8 cellular contexts compared by ENCODE assay signal in the genomic region with DNA sequence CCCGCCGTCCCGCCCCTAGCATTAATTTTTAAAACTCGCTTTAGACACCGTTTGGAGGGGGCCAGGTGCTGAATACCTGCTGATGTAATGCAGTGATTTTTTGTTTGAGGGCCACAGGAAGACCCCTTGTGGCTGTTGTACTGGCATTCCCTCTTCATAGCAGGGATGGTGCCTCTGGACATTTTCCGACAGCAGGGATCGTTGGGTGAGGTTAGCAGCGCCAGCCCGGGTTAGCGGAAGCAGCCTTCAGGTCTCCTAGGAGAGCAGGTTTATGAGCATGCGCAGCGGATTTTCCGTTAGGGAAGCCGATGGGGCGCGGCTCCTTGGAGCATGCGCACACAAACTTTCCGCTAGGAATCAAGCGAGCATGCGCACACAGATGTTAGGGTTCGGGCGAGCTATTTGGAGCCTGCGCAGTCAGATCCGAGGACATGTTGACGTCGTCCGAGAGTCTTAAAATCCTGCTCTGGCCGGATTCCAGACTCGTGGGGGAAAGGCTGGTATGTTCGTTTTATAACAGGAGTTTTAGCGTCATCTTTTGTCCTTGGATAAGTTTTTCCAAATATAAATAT. TPM values are rescaled to one million over a fixed set of nuclear protein-coding genes. Genes with fewer than 3 reads are reported as not detected.
DNase-seq lines count a peak whose midpoint lies in the region; ATAC-seq and TF ChIP-seq lines count a peak whose summit lies in the region.

No MANE protein-coding gene starts in this region.

- ATAC-seq in GM18520 (IDR thresholded peaks at IDR 0.05; ENCODE audit: unreplicated experiment) (peak; percentile 89), HG03060 (IDR thresholded peaks at IDR 0.05; ENCODE audit: low read depth, unreplicated experiment) (peak; percentile 92), right lobe of liver (peak; percentile 98 to 99 (median 98))
- peak; percentile 99 for ATAC-seq in activated CD8-positive, alpha-beta T cell treated with anti-CD3 and anti-CD28 coated beads for 36 hours

- 2% methylated on average over 19 of the region's 31 CpGs for WGBS in right lobe of liver (ENCODE audit: insufficient coverage, low coverage, low lambda C conversion rate, missing lambda C conversion rate)

- peak overlapping the region; percentile 71 to 82 (median 76) for H3K27ac ChIP-seq in right lobe of liver

- H3K27me3 Mint-ChIP-seq in activated CD8-positive, alpha-beta T cell treated with anti-CD3 and anti-CD28 coated beads for 36 hours, result no peaks in the 10 kb centered on the region

- peaks cover 0 to 6% (median 0%) of the 10 kb centered on the region in 4 donors for H3K4me1 ChIP-seq in right lobe of liver

- H3K36me3 Mint-ChIP-seq in activated CD8-positive, alpha-beta T cell treated with anti-CD3 and anti-CD28 coated beads for 36 hours (ENCODE audit: low read depth), result peaks cover 20% of the 10 kb centered on the region

- no peak for TF ChIP-seq CTCF in activated CD8-positive, alpha-beta T cell treated with anti-CD3 and anti-CD28 coated beads for 36 hours (IDR thresholded peaks at IDR 0.05)
- no peak for TF ChIP-seq CTCF in right lobe of liver (IDR thresholded peaks at IDR 0.05)

- CTCF ChIA-PET in activated CD8-positive, alpha-beta T cell treated with anti-CD3 and anti-CD28 coated beads for 36 hours (lab: Charles Lee), result interaction anchor here (0.9 kb wide), 1 partner anchor 9 kb away, joined by 3 read pairs; no protein-coding TSS in a partner anchor

- H3K9me3 Mint-ChIP-seq in activated CD8-positive, alpha-beta T cell treated with anti-CD3 and anti-CD28 coated beads for 36 hours, result no peaks in the 10 kb centered on the region

- H3K4me3 Mint-ChIP-seq in activated CD8-positive, alpha-beta T cell treated with anti-CD3 and anti-CD28 coated beads for 36 hours, result peak overlapping the region; percentile 92

- intact Hi-C loops in activated CD8-positive, alpha-beta T cell treated with anti-CD3 and anti-CD28 coated beads for 36 hours (cut with micrococcal nuclease), result no loop called here
- intact Hi-C loops in right lobe of liver (cut with DNase I), result no loop called here

- H3K27me3 ChIP-seq in right lobe of liver, result no peaks in the 10 kb centered on the region

- peak overlapping the region; percentile 93 for H3K27ac Mint-ChIP-seq in activated CD8-positive, alpha-beta T cell treated with anti-CD3 and anti-CD28 coated beads for 36 hours

- peak overlapping the region; percentile 54 to 70 (median 67) for H3K4me3 ChIP-seq in right lobe of liver

- POLR2A ChIA-PET in activated CD8-positive, alpha-beta T cell treated with anti-CD3 and anti-CD28 coated beads for 36 hours (lab: Charles Lee), result interaction anchor here (0.9 to 1.1 kb wide), 2 partner anchors 17 to 79 kb away, joined by 3 read pairs; partner anchors contain the start of genes C2orf74 and SANBR

- DNase-seq in NCI-H524 (lab: John Stamatoyannopoulos, UW), result peak; percentile 98 to 99
- peak; percentile 95 for DNase-seq in activated CD8-positive, alpha-beta T cell treated with anti-CD3 and anti-CD28 coated beads for 36 hours
- DNase-seq in ecto neural progenitor cell (ENCODE audit: low spot score), result peak; percentile 98
- DNase-seq in right lobe of liver, result peak; percentile 95 to 97 (median 95)
- DNase-seq in stimulated activated CD4-positive, alpha-beta T cell treated with anti-CD3 and anti-CD28 coated beads, Interleukin-4, amount 100 ng/mL, for 1 hour, result peak; percentile 88
- no peak for DNase-seq in LoVo (ENCODE audit: low spot score)

- peaks cover 0 to 11% (median 5%) of the 10 kb centered on the region in 4 donors for H3K36me3 ChIP-seq in right lobe of liver

- peak; percentile 73 for TF ChIP-seq POLR2A in right lobe of liver (IDR thresholded peaks at IDR 0.05)

- H3K4me1 Mint-ChIP-seq in activated CD8-positive, alpha-beta T cell treated with anti-CD3 and anti-CD28 coated beads for 36 hours (ENCODE audit: low read depth), result peaks cover 11% of the 10 kb centered on the region

- no peaks in the 10 kb centered on the region for H3K9me3 ChIP-seq in right lobe of liver

RNA-seq across cellular contexts. Expression of gene C2orf74, which starts 17.2 kb away (rescaled TPM):
- total RNA-seq in activated CD8-positive, alpha-beta T cell treated with anti-CD3 and anti-CD28 coated beads for 36 hours, result 10 to 100 TPM; 13.3 to 14.0 TPM
- total RNA-seq in right lobe of liver, result 10 to 100 TPM; 10.2 to 12.0 (median 10.6) TPM
